Comparison of ENCODE assay signal across 1 cellular context in genomic region chr5:156942064-156942463, GRCh38.
TF ChIP-seq lines count a peak whose summit lies in the region.

No MANE protein-coding gene starts in this region.

TF ChIP-seq in WTC11, 78 proteins besides CTCF, POLR2A, EP300 and RAD21 (continued from another document):
- TF ChIP-seq TEAD4 (CRISPR knock-in tag; IDR thresholded peaks at IDR 0.05) (no peak), ETV6 (CRISPR knock-in tag; IDR thresholded peaks at IDR 0.05) (no peak), HMGA2 (CRISPR knock-in tag; IDR thresholded peaks at IDR 0.05) (no peak), TP53 (CRISPR knock-in tag; IDR thresholded peaks at IDR 0.05) (no peak), E2F1 (CRISPR knock-in tag; IDR thresholded peaks at IDR 0.05) (no peak), ARID4B (CRISPR knock-in tag; IDR thresholded peaks at IDR 0.05; ENCODE audit: borderline replicate concordance) (no peak)
- TF ChIP-seq, protein P1, sequence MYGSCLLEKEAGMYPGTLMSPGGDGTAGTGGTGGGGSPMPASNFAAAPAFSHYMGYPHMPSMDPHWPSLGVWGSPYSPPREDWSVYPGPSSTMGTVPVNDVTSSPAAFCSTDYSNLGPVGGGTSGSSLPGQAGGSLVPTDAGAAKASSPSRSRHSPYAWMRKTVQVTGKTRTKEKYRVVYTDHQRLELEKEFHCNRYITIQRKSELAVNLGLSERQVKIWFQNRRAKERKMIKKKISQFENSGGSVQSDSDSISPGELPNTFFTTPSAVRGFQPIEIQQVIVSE (CRISPR knock-in tag; IDR thresholded peaks at IDR 0.05; ENCODE audit: borderline replicate concordance), result no peak
- TF ChIP-seq, protein P2, sequence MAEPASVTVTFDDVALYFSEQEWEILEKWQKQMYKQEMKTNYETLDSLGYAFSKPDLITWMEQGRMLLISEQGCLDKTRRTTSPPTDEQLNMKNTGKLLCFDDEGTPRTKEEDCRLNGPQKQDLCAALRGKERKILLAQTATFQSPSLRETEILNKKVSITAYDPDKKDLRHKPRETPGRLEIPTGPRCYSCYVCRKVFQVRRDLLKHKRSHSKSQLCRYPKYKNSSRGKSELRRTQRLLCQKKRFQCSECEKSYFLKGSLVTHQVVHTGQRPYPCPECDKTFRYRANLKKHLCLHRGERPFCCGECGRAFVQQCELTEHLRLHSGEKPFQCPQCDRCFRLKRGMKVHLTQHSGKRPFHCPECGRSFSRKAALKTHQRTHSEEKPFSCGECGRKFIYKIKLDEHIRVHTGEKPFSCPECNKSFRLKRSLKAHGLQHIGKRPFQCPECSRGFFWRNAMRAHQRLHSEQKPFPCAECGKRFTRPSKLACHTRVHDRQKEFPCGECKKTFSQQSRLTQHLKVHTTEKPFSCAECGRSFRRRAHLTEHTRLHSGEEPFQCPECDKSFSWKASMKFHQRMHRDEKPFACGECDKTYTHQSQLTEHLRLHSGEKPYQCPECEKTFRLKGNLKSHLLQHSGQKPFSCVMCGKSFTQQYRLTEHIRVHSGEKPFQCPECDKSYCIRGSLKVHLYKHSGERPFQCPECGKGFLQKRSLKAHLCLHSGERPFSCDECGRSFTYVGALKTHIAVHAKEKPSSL (CRISPR knock-in tag; conservative IDR thresholded peaks at IDR 0.05), result no peak
